8 cellular contexts compared by ENCODE assay signal in genomic region chr1:25617626-25618432, GRCh38. TPM values are rescaled to one million over a fixed set of nuclear protein-coding genes. Genes with fewer than 3 reads are reported as not detected.
A peak's percentile ranks its signal among the peaks of the same experiment; 100 is the strongest.
DNase-seq lines count a peak whose midpoint lies in the region; ATAC-seq, FAIRE-seq and TF ChIP-seq lines count a peak whose summit lies in the region.

No MANE protein-coding gene starts in this region.

- peak overlapping the region; percentile 75 for H3K27ac ChIP-seq in WERI-Rb-1
- no peak overlapping the region for H3K27ac ChIP-seq in trophoblast cell (ENCODE audit: low read depth, low read length)

- no peaks in the 10 kb centered on the region for H3K79me1 ChIP-seq in trophoblast cell (ENCODE audit: low read length)

- peak overlapping the region; percentile 98 for H3K4me2 ChIP-seq in trophoblast cell (ENCODE audit: low read length)

- H4K91ac ChIP-seq in trophoblast cell (ENCODE audit: low read depth, low read length), result no peak overlapping the region

- H3K27me3 ChIP-seq in WERI-Rb-1 (ENCODE audit: insufficient read depth, low read depth, severe bottlenecking) (no peaks in the 10 kb centered on the region), trophoblast cell (ENCODE audit: insufficient read depth, low read length) (peaks cover 21% of the 10 kb centered on the region)

- no peak overlapping the region for H3K4ac ChIP-seq in trophoblast cell (ENCODE audit: low read depth, low read length)

- DNase-seq in GM12891 (ENCODE audit: insufficient read length, low spot score), result no peak
- DNase-seq in WERI-Rb-1, result no peak
- DNase-seq in fibroblast of the aortic adventitia (ENCODE audit: low read depth), result no peak
- peak in 1 of 2 donors; percentile 20 for DNase-seq in trophoblast cell
- DNase-seq in HuH-7.5 (ENCODE audit: low spot score), result no peak
- DNase-seq in DMS114 treated with DMSO at 0.1 percent for 48 hours (lab: John Stamatoyannopoulos, UW; ENCODE audit: unreplicated experiment), result no peak

- no peaks in the 10 kb centered on the region for H3K79me2 ChIP-seq in trophoblast cell (ENCODE audit: control insufficient read depth, insufficient read depth, low read length, poor library complexity)

- H4K12ac ChIP-seq in trophoblast cell (ENCODE audit: low read depth, low read length), result no peak overlapping the region

- FAIRE-seq in GM12891 (lab: Jason Lieb, UNC), result peak; percentile 51

- H2AK5ac ChIP-seq in trophoblast cell (ENCODE audit: low read length), result no peak overlapping the region

- H3K14ac ChIP-seq in trophoblast cell (ENCODE audit: low read length), result no peak overlapping the region

- H2BK5ac ChIP-seq in trophoblast cell (ENCODE audit: low read depth, low read length, poor library complexity), result no peak overlapping the region

- no peak for TF ChIP-seq POLR2A in GM12891 (IDR thresholded peaks at IDR 0.05; ENCODE audit: low read depth, low read length)

- H2BK120ac ChIP-seq in trophoblast cell (ENCODE audit: insufficient read depth, low read length, poor library complexity), result no peak overlapping the region

- no peak for TF ChIP-seq CTCF in WERI-Rb-1 (IDR thresholded peaks at IDR 0.05; ENCODE audit: low read depth, low read length)
- TF ChIP-seq CTCF in fibroblast of the aortic adventitia (IDR thresholded peaks at IDR 0.05; ENCODE audit: insufficient read depth, low read length), result no peak

- H2BK12ac ChIP-seq in trophoblast cell (ENCODE audit: low read length), result no peak overlapping the region

- H2AFZ ChIP-seq in trophoblast cell (ENCODE audit: insufficient read depth, low read length, poor library complexity), result peak overlapping the region; percentile 30

- no peaks in the 10 kb centered on the region for H3K9me3 ChIP-seq in WERI-Rb-1 (ENCODE audit: severe bottlenecking)
- H3K9me3 ChIP-seq in trophoblast cell (ENCODE audit: insufficient read depth, low read depth, low read length), result peaks cover 3% of the 10 kb centered on the region

- no peak overlapping the region for H3K23ac ChIP-seq in trophoblast cell (ENCODE audit: low read length)

- WGBS in trophoblast cell (ENCODE audit: extremely low coverage, insufficient coverage, insufficient read length), result no CpG with 5 or more reads among the region's 66 CpGs

- no peak overlapping the region for H3K18ac ChIP-seq in trophoblast cell (ENCODE audit: low read length)

- H3K36me3 ChIP-seq in WERI-Rb-1 (no peaks in the 10 kb centered on the region), trophoblast cell (ENCODE audit: control insufficient read depth in 1 of 2, insufficient read depth in 2 of 2, low read length in 2 of 2) (no peaks in the 10 kb centered on the region)

- H3K9ac ChIP-seq in trophoblast cell (ENCODE audit: low read length), result no peak overlapping the region

- ATAC-seq in HG02981 (IDR thresholded peaks at IDR 0.05; ENCODE audit: unreplicated experiment) (no peak), HG03139 (IDR thresholded peaks at IDR 0.05; ENCODE audit: unreplicated experiment) (no peak)

- H4K8ac ChIP-seq in trophoblast cell (ENCODE audit: low read depth, low read length), result no peak overlapping the region

- H3K4me1 ChIP-seq in trophoblast cell (ENCODE audit: control insufficient read depth in 1 of 2, insufficient read depth in 2 of 2, low read length in 2 of 2), result peaks cover 12 to 13% of the 10 kb centered on the region in 2 experiments

- H3K4me3 ChIP-seq in WERI-Rb-1 (ENCODE audit: low read depth, low read length), result peak overlapping the region; percentile 60
- peak overlapping the region; percentile 50 for H3K4me3 ChIP-seq in fibroblast of the aortic adventitia (ENCODE audit: low read depth, low read length)
- H3K4me3 ChIP-seq in trophoblast cell (ENCODE audit: low read depth, low read length), result no peak overlapping the region

TF ChIP-seq in GM12891, 5 proteins besides CTCF, POLR2A, EP300 and RAD21:
- no peak for TF ChIP-seq SPI1 (IDR thresholded peaks at IDR 0.05; ENCODE audit: low read depth, low read length)
- no peak for TF ChIP-seq TAF1 (IDR thresholded peaks at IDR 0.05; ENCODE audit: low read depth, low read length)
- TF ChIP-seq POU2F2 (IDR thresholded peaks at IDR 0.05; ENCODE audit: low read depth, low read length), result no peak
- TF ChIP-seq PAX5 (IDR thresholded peaks at IDR 0.05; ENCODE audit: insufficient read depth, low read length, severe bottlenecking), result no peak
- TF ChIP-seq POLR2AphosphoS5 (IDR thresholded peaks at IDR 0.05; ENCODE audit: low read depth, low read length), result no peak

RNA-seq across cellular contexts. Expression of gene MAN1C1, which starts 1.2 kb away (rescaled TPM):
- 0.94 TPM for polyA plus RNA-seq in GM12891 (2012; ENCODE audit: low read depth, missing spikeins)
- total RNA-seq in fibroblast of the aortic adventitia (ENCODE audit: low replicate concordance), result 6.6 and 32.0 TPM in 2 replicates
- polyA plus RNA-seq in trophoblast cell (2013), result 3.4 and 3.6 TPM in 2 replicates
